In the genomic region with DNA sequence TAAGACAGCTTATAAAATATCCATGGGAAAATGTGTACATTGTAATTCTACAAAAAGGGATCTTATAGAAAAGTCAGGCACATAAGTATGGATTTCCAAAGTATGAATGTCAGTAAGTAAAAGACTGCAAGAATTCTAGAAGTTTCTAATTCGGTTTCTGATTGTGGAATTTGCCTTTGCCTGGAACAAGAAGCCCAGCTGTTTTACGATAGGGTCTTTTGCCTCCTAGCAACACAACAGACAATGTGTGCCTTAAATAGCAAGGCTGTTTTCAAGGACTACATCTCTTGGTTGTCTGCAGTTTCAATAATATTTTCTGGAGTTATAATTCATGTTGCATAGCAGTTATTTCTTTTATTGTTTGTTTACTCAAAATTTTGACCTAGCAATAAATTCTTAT, we compare ENCODE assay signal across 12 cellular contexts.
"Had no signal": no experiment of that assay in that cellular context is flagged by ENCODE, and none has a peak within 500 bp of the region (broad histone marks: within the 10 kb centered on the region; RNA-seq: fewer than 3 reads in every experiment).

No MANE protein-coding gene starts in this region.

- H3K27ac Mint-ChIP-seq: activated naive CD8-positive, alpha-beta T cell treated with anti-CD3 and anti-CD28 coated beads for 36 hours; neural progenitor cell had no signal

- FAIRE-seq: pancreas, small intestine had no signal

- H3K4me3 Mint-ChIP-seq: activated naive CD8-positive, alpha-beta T cell treated with anti-CD3 and anti-CD28 coated beads for 36 hours; immature natural killer cell; neural progenitor cell had no signal

- H3K4me1 Mint-ChIP-seq: immature natural killer cell had no signal

- ATAC-seq: left lobe of liver had no signal

- H3K9me3 Mint-ChIP-seq: activated naive CD8-positive, alpha-beta T cell treated with anti-CD3 and anti-CD28 coated beads for 36 hours; neural progenitor cell had no signal

- H3K36me3 Mint-ChIP-seq: activated naive CD8-positive, alpha-beta T cell treated with anti-CD3 and anti-CD28 coated beads for 36 hours; immature natural killer cell; neural progenitor cell had no signal

- DNase-seq: activated CD4-positive, alpha-beta T cell treated with anti-CD3 and anti-CD28 coated beads, Interleukin-2, amount 50 U/mL, for 4 hours; activated CD4-positive, CD25-positive, alpha-beta regulatory T cell treated with anti-CD3 and anti-CD28 coated beads, Interleukin-2, amount 50 U/mL, for 72 hours; activated gamma-delta T cell treated with Interleukin-2 at 50 U/mL for 16 hours; activated naive CD8-positive, alpha-beta T cell treated with anti-CD3 and anti-CD28 coated beads for 36 hours; activated T-cell treated with anti-CD3 and anti-CD28 coated beads, Interleukin-2, amount 50 U/mL, for 48 hours; anterior cingulate cortex; immature natural killer cell; small intestine; T-helper 9 cell had no signal
